ENCODE assay signal across 10 cellular contexts in genomic region chr20:63696311-63696627, GRCh38. TPM values are rescaled to one million over a fixed set of nuclear protein-coding genes. Genes with fewer than 3 reads are reported as not detected.
A peak's percentile ranks its signal among the peaks of the same experiment; 100 is the strongest.
DNase-seq lines count a peak whose midpoint lies in the region; ATAC-seq, FAIRE-seq and TF ChIP-seq lines count a peak whose summit lies in the region.
"Had no signal": no experiment of that assay in that cellular context is flagged by ENCODE, and none has a peak within 500 bp of the region (broad histone marks: within the 10 kb centered on the region; RNA-seq: fewer than 3 reads in every experiment).

No MANE protein-coding gene starts in this region.

- no peak overlapping the region for H3K14ac ChIP-seq in H1 (ENCODE audit: insufficient read length)

- H3K79me1 ChIP-seq in H1 (ENCODE audit: low read depth, low read length) = no peaks in the 10 kb centered on the region

- H4K5ac ChIP-seq in H1 (ENCODE audit: insufficient read length, low read depth, low read length) = no peak overlapping the region

- H3K18ac ChIP-seq in H1 (ENCODE audit: extremely low read depth, low read length) = no peak overlapping the region

- no peaks in the 10 kb centered on the region for H3K27me3 ChIP-seq in CD8-positive, alpha-beta memory T cell (ENCODE audit: insufficient read depth, low read length, poor library complexity, severe bottlenecking)
- no peaks in the 10 kb centered on the region for H3K27me3 ChIP-seq in H1 (replicated peaks in 1 of 4; ENCODE audit: control insufficient read depth in 3 of 4, extremely low read depth in 1 of 4, insufficient read depth in 3 of 4, low read length in 3 of 4)

- H3K4me3 ChIP-seq in CD8-positive, alpha-beta memory T cell (ENCODE audit: low read length) = no peak overlapping the region
- peak overlapping the region in 1 of 4 experiments; percentile 45; a peak in 2 of 8 replicates for H3K4me3 ChIP-seq in H1 (ENCODE audit: extremely low read depth in 1 of 4, insufficient read depth in 2 of 4, low read depth in 3 of 4, low read length in 4 of 4)

- CTCF ChIA-PET in CD8-positive, alpha-beta memory T cell (lab: Charles Lee) = interaction anchor here (1.1 kb wide), 1 partner anchor 89 kb away, joined by 3 read pairs; no protein-coding TSS in a partner anchor
- CTCF ChIA-PET in H1 (lab: Charles Lee; ENCODE audit: partially characterized antibody) = interaction anchor here (0.6 to 1.1 kb wide), 4 partner anchors 11 to 1534 kb away, joined by 3 to 4 read pairs (median 3); partner anchors contain the start of genes ARFRP1, PTK6 and ZGPAT

- H3K4me1 Mint-ChIP-seq in CD8-positive, alpha-beta memory T cell = peaks cover 0 to 45% (median 6%) of the 10 kb centered on the region in 3 donors
- peaks cover 5 to 27% (median 16%) of the 10 kb centered on the region in 4 donors for H3K4me1 Mint-ChIP-seq in naive thymus-derived CD8-positive, alpha-beta T cell

- no peak overlapping the region for H3K23ac ChIP-seq in H1 (ENCODE audit: insufficient read length)

- H3K36me3 ChIP-seq in CD8-positive, alpha-beta memory T cell (ENCODE audit: insufficient read depth, low read length) = no peaks in the 10 kb centered on the region
- H3K36me3 ChIP-seq in H1 (ENCODE audit: control insufficient read depth in 2 of 4, insufficient read depth in 4 of 4, low read length in 3 of 4) = peaks cover 0 to 3% (median 0%) of the 10 kb centered on the region in 4 experiments; a peak in 1 of 8 replicates

- peak in 3 of 5 donors; percentile 21 to 67 (median 63) for DNase-seq in CD8-positive, alpha-beta memory T cell
- DNase-seq in H1 (ENCODE audit: low read depth in 1 of 2, low spot score in 2 of 2) (peak in 1 of 2 experiments; percentile 69), medulla oblongata (ENCODE audit: extremely low spot score) (no peak)
- peak; percentile 29 to 83 (median 57) for DNase-seq in naive thymus-derived CD8-positive, alpha-beta T cell
- DNase-seq: NCI-H1092 had no signal

- no peak for TF ChIP-seq EP300 in H1 (IDR thresholded peaks at IDR 0.05; ENCODE audit: borderline replicate concordance in 1 of 2, low read depth in 2 of 2, low read length in 2 of 2)

- peaks cover 0 to 7% of the 10 kb centered on the region in 2 donors for H3K27me3 Mint-ChIP-seq in CD8-positive, alpha-beta memory T cell
- no peaks in the 10 kb centered on the region for H3K27me3 Mint-ChIP-seq in naive thymus-derived CD8-positive, alpha-beta T cell
- H3K27me3 Mint-ChIP-seq: progenitor cell of endocrine pancreas had no signal

- TF ChIP-seq CTCF in H1 (IDR thresholded peaks at IDR 0.05; ENCODE audit: control extremely low read depth in 1 of 3, insufficient read depth in 1 of 3, low read depth in 1 of 3, low read length in 3 of 3) = no peak

- 70% methylated on average over 3 of the region's 6 CpGs; no CpG with 5 or more reads in 1 of the 2 experiments for WGBS in H1 (ENCODE audit: extremely low coverage in 1 of 2, insufficient coverage in 1 of 2, insufficient read length in 1 of 2, insufficient replicate concordance in 2 of 2, low coverage in 1 of 2, low lambda C conversion rate in 2 of 2, missing lambda C conversion rate in 1 of 2), 2 experiments

- peaks cover 0 to 15% of the 10 kb centered on the region in 2 experiments for H4K20me1 ChIP-seq in H1 (replicated peaks in 1 of 2; ENCODE audit: control insufficient read depth in 1 of 2, insufficient read depth in 2 of 2, low read length in 2 of 2)

- no peak overlapping the region for H2AFZ ChIP-seq in H1 (ENCODE audit: low read length)

- no peak overlapping the region for H3K9ac ChIP-seq in H1 (replicated peaks in 1 of 4; ENCODE audit: extremely low read depth in 1 of 4, low read depth in 3 of 4, low read length in 3 of 4)

- peak overlapping the region; percentile 72 for H4K8ac ChIP-seq in H1 (ENCODE audit: extremely low read depth, insufficient read depth, low read length)

- H2BK20ac ChIP-seq in H1 (ENCODE audit: low read length) = no peak overlapping the region

- FAIRE-seq in H1 (lab: Jason Lieb, UNC) = no peak

- H2BK15ac ChIP-seq in H1 (ENCODE audit: low read length) = no peak overlapping the region

- no peak overlapping the region for H2BK12ac ChIP-seq in H1 (ENCODE audit: low read depth, low read length)

- peak overlapping the region; percentile 55 for H4K91ac ChIP-seq in H1 (replicated peaks; ENCODE audit: insufficient read length, low read length)

- H3K9me3 Mint-ChIP-seq in CD8-positive, alpha-beta memory T cell = peaks cover 0 to 5% (median 0%) of the 10 kb centered on the region in 5 donors
- H3K9me3 Mint-ChIP-seq in naive thymus-derived CD8-positive, alpha-beta T cell = peaks cover 0 to 5% (median 0%) of the 10 kb centered on the region in 9 donors

- no peaks in the 10 kb centered on the region for H3K79me2 ChIP-seq in H1 (ENCODE audit: control insufficient read depth in 1 of 2, insufficient read depth in 2 of 2, low read length in 2 of 2)

- 0 out of 2 replicates have a peak overlapping the region, but pooled peaks have one; percentile 60 for H2BK5ac ChIP-seq in H1 (ENCODE audit: low read depth, low read length)

- no peaks in the 10 kb centered on the region for H3K9me3 ChIP-seq in CD8-positive, alpha-beta memory T cell (ENCODE audit: low read length)
- H3K9me3 ChIP-seq in H1 (ENCODE audit: insufficient read depth in 2 of 2, low read depth in 1 of 2, low read length in 1 of 2) = no peaks in the 10 kb centered on the region; a peak in 1 of 4 replicates

- H3K36me3 Mint-ChIP-seq in CD8-positive, alpha-beta memory T cell = peaks cover 0 to 4% (median 0%) of the 10 kb centered on the region in 3 donors
- H3K36me3 Mint-ChIP-seq in naive thymus-derived CD8-positive, alpha-beta T cell = peaks cover 0 to 5% (median 0%) of the 10 kb centered on the region in 3 donors

- H3K4me3 Mint-ChIP-seq in CD8-positive, alpha-beta memory T cell = peak overlapping the region in 6 of 7 donors; percentile 13 to 45 (median 32)
- peak overlapping the region in 9 of 10 donors; percentile 19 to 76 (median 64) for H3K4me3 Mint-ChIP-seq in naive thymus-derived CD8-positive, alpha-beta T cell

- no peak overlapping the region for H2AK5ac ChIP-seq in H1 (ENCODE audit: low read depth, low read length)

- no peak overlapping the region for H3K4ac ChIP-seq in H1 (replicated peaks; ENCODE audit: insufficient read length, low read depth, low read length)

- no peak for TF ChIP-seq RAD21 in H1 (IDR thresholded peaks at IDR 0.05 in 1 of 2, conservative IDR thresholded peaks at IDR 0.05 in 1 of 2; ENCODE audit: low read depth in 2 of 2, low read length in 2 of 2)

- H3K23me2 ChIP-seq in H1 (ENCODE audit: low read depth, low read length) = peaks cover 8% of the 10 kb centered on the region; the same call in 1 of the 2 replicates

- peak overlapping the region in 2 of 8 donors; percentile 39 to 56 for H3K27ac Mint-ChIP-seq in CD8-positive, alpha-beta memory T cell
- peak overlapping the region in 7 of 10 donors; percentile 53 to 80 (median 66) for H3K27ac Mint-ChIP-seq in naive thymus-derived CD8-positive, alpha-beta T cell
- H3K27ac Mint-ChIP-seq: progenitor cell of endocrine pancreas had no signal

- POLR2A ChIA-PET in CD8-positive, alpha-beta memory T cell (lab: Charles Lee) = interaction anchor here (1.1 kb wide), 1 partner anchor 12 kb away, joined by 3 read pairs; the partner anchor contains the start of genes ARFRP1 and ZGPAT
- POLR2A ChIA-PET in H1 (lab: Charles Lee; ENCODE audit: partially characterized antibody) = interaction anchor here (0.8 to 4.2 kb wide), 11 partner anchors 8 to 198 kb away, joined by 3 to 49 read pairs (median 5); partner anchors contain the start of genes ARFRP1, LIME1, RTEL1 and ZGPAT
- POLR2A ChIA-PET in naive thymus-derived CD8-positive, alpha-beta T cell (lab: Charles Lee) = interaction anchor here (0.5 to 4.4 kb wide), 7 partner anchors 9 to 62 kb away, joined by 3 to 28 read pairs (median 3); partner anchors contain the start of genes ARFRP1, LIME1, RTEL1 and ZGPAT

- peaks cover 17% of the 10 kb centered on the region for H3K4me1 ChIP-seq in CD8-positive, alpha-beta memory T cell (ENCODE audit: insufficient read depth, low read length)
- peaks cover 0 to 12% (median 7%) of the 10 kb centered on the region in 4 experiments; a peak in 4 of 7 replicates for H3K4me1 ChIP-seq in H1 (replicated peaks in 1 of 4; ENCODE audit: control insufficient read depth in 3 of 4, insufficient read depth in 4 of 4, low read length in 3 of 4)

- TF ChIP-seq POLR2A in H1 (IDR thresholded peaks at IDR 0.05; ENCODE audit: control extremely low read depth in 1 of 2, low read depth in 2 of 2, low read length in 2 of 2) = peak in 1 of 2 experiments; percentile 49; a peak in 1 of 3 replicates

- no peak overlapping the region for H2BK120ac ChIP-seq in H1 (replicated peaks; ENCODE audit: low read depth, low read length)

- H3K27ac ChIP-seq in CD8-positive, alpha-beta memory T cell (ENCODE audit: low read depth, low read length) = no peak overlapping the region
- no peak overlapping the region for H3K27ac ChIP-seq in H1 (ENCODE audit: low read depth, low read length)

- peak overlapping the region; percentile 58 to 65; a peak in 3 of 4 replicates for H3K4me2 ChIP-seq in H1 (ENCODE audit: insufficient read depth in 1 of 2, low read depth in 2 of 2, low read length in 2 of 2)

- ATAC-seq in naive thymus-derived CD8-positive, alpha-beta T cell = peak; percentile 86 to 94
- ATAC-seq in GM18498 (IDR thresholded peaks at IDR 0.05; ENCODE audit: unreplicated experiment) (no peak), GM21786 (IDR thresholded peaks at IDR 0.05; ENCODE audit: unreplicated experiment) (no peak), HG02571 (IDR thresholded peaks at IDR 0.05; ENCODE audit: unreplicated experiment) (no peak)

- H3K56ac ChIP-seq in H1 (replicated peaks; ENCODE audit: insufficient read length, low read depth, low read length) = no peak overlapping the region

RNA-seq across cellular contexts. Expression of gene TNFRSF6B, which starts 0.2 kb away (rescaled TPM):
- not detected for total RNA-seq in CD8-positive, alpha-beta memory T cell
- 0.22 TPM for polyA plus RNA-seq in CD8-positive, alpha-beta memory T cell
- polyA plus RNA-seq in PFSK-1 (2012; ENCODE audit: insufficient read length, low read depth) = 3.1 TPM
- not detected in 2 replicates for total RNA-seq in H1 (2021; fragmentation: NEBNext Ultra II Directional; extraction: Animal tissue kit (Norgen Biotek cat#: 25700))
- polyA plus RNA-seq in H1 (2011; rRNA removed) = 3.1 and 5.4 TPM in 2 replicates
- polyA plus RNA-seq in H1 (2011; cell fraction: cytosol; rRNA removed) = 2.5 TPM
- polyA plus RNA-seq in H1 (2011; cell fraction: nucleus; rRNA removed) = 16.8 TPM
- polyA plus RNA-seq in H1 (2012, experiment 1 of 2) = 0.27 to 1.6 TPM (median 0.43 TPM) in 3 of 4 replicates, not detected in the other
- polyA plus RNA-seq in H1 (2012, experiment 2 of 2) = 0.39 TPM
- 0.75 TPM for polyA plus RNA-seq in H1 (2013, experiment 1 of 2)
- 0.96 TPM for polyA plus RNA-seq in H1 (2013, experiment 2 of 2)
- polyA minus RNA-seq in H1 (2011; rRNA and poly(A)+ RNA removed) = not detected in 2 replicates
- polyA minus RNA-seq in H1 (2011; cell fraction: cytosol; rRNA and poly(A)+ RNA removed) = not detected
- 1.1 TPM for polyA minus RNA-seq in H1 (2011; cell fraction: nucleus; rRNA and poly(A)+ RNA removed)
- total RNA-seq in naive thymus-derived CD8-positive, alpha-beta T cell = 1 to 10 TPM in 1 of 2 experiments, under 1 TPM in 1; 0.96 to 1.1 TPM
- polyA plus RNA-seq in naive thymus-derived CD8-positive, alpha-beta T cell = under 1 TPM in 2 of 3 donors, not detected in 1; 0.22 to 0.84 TPM
- total RNA-seq: progenitor cell of endocrine pancreas had no signal

RNA-seq across cellular contexts. Expression of gene ARFRP1, which starts 11.5 kb away (rescaled TPM):
- 10 to 100 TPM; 63.7 to 72.8 TPM for total RNA-seq in CD8-positive, alpha-beta memory T cell
- polyA plus RNA-seq in CD8-positive, alpha-beta memory T cell = 73.9 TPM
- polyA plus RNA-seq in PFSK-1 (2012; ENCODE audit: insufficient read length, low read depth) = 74.7 TPM
- 21.9 and 22.9 TPM in 2 replicates for total RNA-seq in H1 (2021; fragmentation: NEBNext Ultra II Directional; extraction: Animal tissue kit (Norgen Biotek cat#: 25700))
- polyA plus RNA-seq in H1 (2011; rRNA removed) = 12.9 and 19.4 TPM in 2 replicates
- 23.2 TPM for polyA plus RNA-seq in H1 (2011; cell fraction: cytosol; rRNA removed)
- 32.0 TPM for polyA plus RNA-seq in H1 (2011; cell fraction: nucleus; rRNA removed)
- polyA plus RNA-seq in H1 (2012, experiment 1 of 2) = 12.3 to 20.2 TPM (median 18.9 TPM) in 4 replicates
- 9.1 TPM for polyA plus RNA-seq in H1 (2012, experiment 2 of 2)
- polyA plus RNA-seq in H1 (2013, experiment 1 of 2) = 7.5 TPM
- 7.8 TPM for polyA plus RNA-seq in H1 (2013, experiment 2 of 2)
- polyA minus RNA-seq in H1 (2011; rRNA and poly(A)+ RNA removed) = 12.9 and 15.4 TPM in 2 replicates
- 10.6 TPM for polyA minus RNA-seq in H1 (2011; cell fraction: cytosol; rRNA and poly(A)+ RNA removed)
- polyA minus RNA-seq in H1 (2011; cell fraction: nucleus; rRNA and poly(A)+ RNA removed) = 34.7 TPM
- total RNA-seq in naive thymus-derived CD8-positive, alpha-beta T cell = 100 to 1,000 TPM; 106 to 108 TPM
- polyA plus RNA-seq in naive thymus-derived CD8-positive, alpha-beta T cell = 10 to 100 TPM; 60.1 to 92.1 (median 80.9) TPM

RNA-seq across cellular contexts. Expression of gene ZGPAT, which starts 11.6 kb away (rescaled TPM):
- total RNA-seq in CD8-positive, alpha-beta memory T cell = 10 to 100 TPM; 29.7 to 29.9 TPM
- polyA plus RNA-seq in CD8-positive, alpha-beta memory T cell = 77.5 TPM
- 47.1 TPM for polyA plus RNA-seq in PFSK-1 (2012; ENCODE audit: insufficient read length, low read depth)
- total RNA-seq in H1 (2021; fragmentation: NEBNext Ultra II Directional; extraction: Animal tissue kit (Norgen Biotek cat#: 25700)) = 21.4 and 24.9 TPM in 2 replicates
- 14.5 and 21.5 TPM in 2 replicates for polyA plus RNA-seq in H1 (2011; rRNA removed)
- 26.6 TPM for polyA plus RNA-seq in H1 (2011; cell fraction: cytosol; rRNA removed)
- 43.9 TPM for polyA plus RNA-seq in H1 (2011; cell fraction: nucleus; rRNA removed)
- 18.6 to 26.7 TPM (median 25.5 TPM) in 4 replicates for polyA plus RNA-seq in H1 (2012, experiment 1 of 2)
- 13.2 TPM for polyA plus RNA-seq in H1 (2012, experiment 2 of 2)
- 10.7 TPM for polyA plus RNA-seq in H1 (2013, experiment 1 of 2)
- 11.2 TPM for polyA plus RNA-seq in H1 (2013, experiment 2 of 2)
- polyA minus RNA-seq in H1 (2011; rRNA and poly(A)+ RNA removed) = 7.0 and 8.0 TPM in 2 replicates
- polyA minus RNA-seq in H1 (2011; cell fraction: cytosol; rRNA and poly(A)+ RNA removed) = 13.4 TPM
- polyA minus RNA-seq in H1 (2011; cell fraction: nucleus; rRNA and poly(A)+ RNA removed) = 11.9 TPM
- 10 to 100 TPM; 52.6 to 53.9 TPM for total RNA-seq in naive thymus-derived CD8-positive, alpha-beta T cell
- 10 to 100 TPM; 42.3 to 73.8 (median 47.1) TPM for polyA plus RNA-seq in naive thymus-derived CD8-positive, alpha-beta T cell

RNA-seq across cellular contexts. Expression of gene RTEL1, which starts 38.2 kb away (rescaled TPM):
- 10 to 100 TPM; 52.3 to 54.5 TPM for total RNA-seq in CD8-positive, alpha-beta memory T cell
- 5.7 TPM for polyA plus RNA-seq in CD8-positive, alpha-beta memory T cell
- polyA plus RNA-seq in PFSK-1 (2012; ENCODE audit: insufficient read length, low read depth) = 18.7 TPM
- total RNA-seq in H1 (2021; fragmentation: NEBNext Ultra II Directional; extraction: Animal tissue kit (Norgen Biotek cat#: 25700)) = 37.1 and 37.8 TPM in 2 replicates
- 16.2 and 24.3 TPM in 2 replicates for polyA plus RNA-seq in H1 (2011; rRNA removed)
- 19.7 TPM for polyA plus RNA-seq in H1 (2011; cell fraction: cytosol; rRNA removed)
- polyA plus RNA-seq in H1 (2011; cell fraction: nucleus; rRNA removed) = 181 TPM
- 17.9 to 26.4 TPM (median 23.9 TPM) in 4 replicates for polyA plus RNA-seq in H1 (2012, experiment 1 of 2)
- 18.4 TPM for polyA plus RNA-seq in H1 (2012, experiment 2 of 2)
- 14.4 TPM for polyA plus RNA-seq in H1 (2013, experiment 1 of 2)
- 12.9 TPM for polyA plus RNA-seq in H1 (2013, experiment 2 of 2)
- 46.2 and 51.7 TPM in 2 replicates for polyA minus RNA-seq in H1 (2011; rRNA and poly(A)+ RNA removed)
- 23.6 TPM for polyA minus RNA-seq in H1 (2011; cell fraction: cytosol; rRNA and poly(A)+ RNA removed)
- 47.6 TPM for polyA minus RNA-seq in H1 (2011; cell fraction: nucleus; rRNA and poly(A)+ RNA removed)
- 10 to 100 TPM; 23.6 to 25.5 TPM for total RNA-seq in naive thymus-derived CD8-positive, alpha-beta T cell
- 1 to 10 TPM; 3.2 to 6.8 (median 4.4) TPM for polyA plus RNA-seq in naive thymus-derived CD8-positive, alpha-beta T cell

RNA-seq across cellular contexts. Expression of gene LIME1, which starts 40.2 kb away (rescaled TPM):
- total RNA-seq in CD8-positive, alpha-beta memory T cell = 10 to 100 TPM; 18.4 to 19.6 TPM
- polyA plus RNA-seq in CD8-positive, alpha-beta memory T cell = 366 TPM
- polyA plus RNA-seq in PFSK-1 (2012; ENCODE audit: insufficient read length, low read depth) = 29.9 TPM
- 3.3 and 4.5 TPM in 2 replicates for total RNA-seq in H1 (2021; fragmentation: NEBNext Ultra II Directional; extraction: Animal tissue kit (Norgen Biotek cat#: 25700))
- polyA plus RNA-seq in H1 (2011; rRNA removed) = 5.9 and 9.5 TPM in 2 replicates
- 4.9 TPM for polyA plus RNA-seq in H1 (2011; cell fraction: cytosol; rRNA removed)
- 19.4 TPM for polyA plus RNA-seq in H1 (2011; cell fraction: nucleus; rRNA removed)
- 2.2 to 3.8 TPM (median 2.7 TPM) in 4 replicates for polyA plus RNA-seq in H1 (2012, experiment 1 of 2)
- polyA plus RNA-seq in H1 (2012, experiment 2 of 2) = 3.0 TPM
- 1.8 TPM for polyA plus RNA-seq in H1 (2013, experiment 1 of 2)
- polyA plus RNA-seq in H1 (2013, experiment 2 of 2) = 1.7 TPM
- polyA minus RNA-seq in H1 (2011; rRNA and poly(A)+ RNA removed) = 0.28 and 0.37 TPM in 2 replicates
- polyA minus RNA-seq in H1 (2011; cell fraction: cytosol; rRNA and poly(A)+ RNA removed) = 4.0 TPM
- 5.9 TPM for polyA minus RNA-seq in H1 (2011; cell fraction: nucleus; rRNA and poly(A)+ RNA removed)
- total RNA-seq in naive thymus-derived CD8-positive, alpha-beta T cell = 100 to 1,000 TPM in 1 of 2 experiments, 10 to 100 TPM in 1; 95.0 to 104 TPM
- 100 to 1,000 TPM; 255 to 292 (median 282) TPM for polyA plus RNA-seq in naive thymus-derived CD8-positive, alpha-beta T cell

Comparison
In these comparisons a context has a peak if more than half of its experiments do, and no peak if none do; other contexts are left out.
1. ATAC-seq: peak in naive thymus-derived CD8-positive, alpha-beta T cell (2 of 2); none in GM18498 (single experiment), GM21786 (single experiment) and HG02571 (single experiment).